In the genomic region with DNA sequence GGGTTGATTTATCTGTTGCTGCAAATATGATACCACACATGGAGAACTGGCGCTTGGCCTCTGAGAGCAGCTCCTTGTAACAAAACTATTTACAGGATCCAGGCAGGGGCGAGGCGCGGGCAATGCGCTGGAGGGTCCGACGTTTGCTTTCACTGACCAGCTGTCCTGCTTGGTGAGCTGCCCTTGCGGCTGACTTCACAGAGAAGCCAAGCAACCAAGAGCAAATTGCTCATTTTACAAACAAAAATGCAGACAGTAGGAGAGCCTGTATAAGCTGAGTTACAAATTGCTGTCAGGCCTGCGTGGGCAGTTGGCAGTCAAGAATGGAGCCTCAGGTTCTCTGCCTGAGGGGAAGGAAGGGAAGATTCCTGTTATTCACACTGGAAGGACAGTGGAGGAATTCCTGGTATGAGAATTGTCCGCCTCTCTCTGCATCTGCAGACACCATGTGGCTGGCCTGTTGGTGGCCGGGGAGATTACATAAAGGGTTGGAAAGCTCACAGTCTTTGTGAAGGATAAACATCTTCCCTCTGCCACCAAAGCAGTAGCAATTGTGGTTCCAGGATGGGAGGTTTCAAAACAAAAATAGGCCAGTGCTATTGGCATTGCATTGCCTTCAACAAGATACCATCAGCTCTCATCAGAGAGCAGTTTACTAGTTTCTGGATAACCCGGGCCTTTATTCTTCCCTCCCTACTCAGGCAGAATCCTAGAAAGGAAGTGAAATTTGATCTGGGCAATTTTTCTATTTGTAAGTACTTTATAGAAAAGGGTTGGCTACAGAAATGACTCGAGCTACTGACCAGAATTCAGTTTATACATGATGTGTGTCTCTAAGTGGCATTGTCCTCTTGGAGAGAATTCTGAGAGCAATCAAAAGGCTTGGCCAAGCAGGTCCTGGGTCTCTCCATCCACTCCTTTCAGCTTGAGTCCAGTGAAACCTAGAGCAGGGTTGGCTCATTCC, we compare ENCODE assay signal across 1 cellular context.
TF ChIP-seq lines count a peak whose summit lies in the region.

No MANE protein-coding gene starts in this region.

TF ChIP-seq in K562, 482 proteins besides CTCF, POLR2A, EP300 and RAD21 (continued from another document and continues in another):
- TF ChIP-seq, protein P1, sequence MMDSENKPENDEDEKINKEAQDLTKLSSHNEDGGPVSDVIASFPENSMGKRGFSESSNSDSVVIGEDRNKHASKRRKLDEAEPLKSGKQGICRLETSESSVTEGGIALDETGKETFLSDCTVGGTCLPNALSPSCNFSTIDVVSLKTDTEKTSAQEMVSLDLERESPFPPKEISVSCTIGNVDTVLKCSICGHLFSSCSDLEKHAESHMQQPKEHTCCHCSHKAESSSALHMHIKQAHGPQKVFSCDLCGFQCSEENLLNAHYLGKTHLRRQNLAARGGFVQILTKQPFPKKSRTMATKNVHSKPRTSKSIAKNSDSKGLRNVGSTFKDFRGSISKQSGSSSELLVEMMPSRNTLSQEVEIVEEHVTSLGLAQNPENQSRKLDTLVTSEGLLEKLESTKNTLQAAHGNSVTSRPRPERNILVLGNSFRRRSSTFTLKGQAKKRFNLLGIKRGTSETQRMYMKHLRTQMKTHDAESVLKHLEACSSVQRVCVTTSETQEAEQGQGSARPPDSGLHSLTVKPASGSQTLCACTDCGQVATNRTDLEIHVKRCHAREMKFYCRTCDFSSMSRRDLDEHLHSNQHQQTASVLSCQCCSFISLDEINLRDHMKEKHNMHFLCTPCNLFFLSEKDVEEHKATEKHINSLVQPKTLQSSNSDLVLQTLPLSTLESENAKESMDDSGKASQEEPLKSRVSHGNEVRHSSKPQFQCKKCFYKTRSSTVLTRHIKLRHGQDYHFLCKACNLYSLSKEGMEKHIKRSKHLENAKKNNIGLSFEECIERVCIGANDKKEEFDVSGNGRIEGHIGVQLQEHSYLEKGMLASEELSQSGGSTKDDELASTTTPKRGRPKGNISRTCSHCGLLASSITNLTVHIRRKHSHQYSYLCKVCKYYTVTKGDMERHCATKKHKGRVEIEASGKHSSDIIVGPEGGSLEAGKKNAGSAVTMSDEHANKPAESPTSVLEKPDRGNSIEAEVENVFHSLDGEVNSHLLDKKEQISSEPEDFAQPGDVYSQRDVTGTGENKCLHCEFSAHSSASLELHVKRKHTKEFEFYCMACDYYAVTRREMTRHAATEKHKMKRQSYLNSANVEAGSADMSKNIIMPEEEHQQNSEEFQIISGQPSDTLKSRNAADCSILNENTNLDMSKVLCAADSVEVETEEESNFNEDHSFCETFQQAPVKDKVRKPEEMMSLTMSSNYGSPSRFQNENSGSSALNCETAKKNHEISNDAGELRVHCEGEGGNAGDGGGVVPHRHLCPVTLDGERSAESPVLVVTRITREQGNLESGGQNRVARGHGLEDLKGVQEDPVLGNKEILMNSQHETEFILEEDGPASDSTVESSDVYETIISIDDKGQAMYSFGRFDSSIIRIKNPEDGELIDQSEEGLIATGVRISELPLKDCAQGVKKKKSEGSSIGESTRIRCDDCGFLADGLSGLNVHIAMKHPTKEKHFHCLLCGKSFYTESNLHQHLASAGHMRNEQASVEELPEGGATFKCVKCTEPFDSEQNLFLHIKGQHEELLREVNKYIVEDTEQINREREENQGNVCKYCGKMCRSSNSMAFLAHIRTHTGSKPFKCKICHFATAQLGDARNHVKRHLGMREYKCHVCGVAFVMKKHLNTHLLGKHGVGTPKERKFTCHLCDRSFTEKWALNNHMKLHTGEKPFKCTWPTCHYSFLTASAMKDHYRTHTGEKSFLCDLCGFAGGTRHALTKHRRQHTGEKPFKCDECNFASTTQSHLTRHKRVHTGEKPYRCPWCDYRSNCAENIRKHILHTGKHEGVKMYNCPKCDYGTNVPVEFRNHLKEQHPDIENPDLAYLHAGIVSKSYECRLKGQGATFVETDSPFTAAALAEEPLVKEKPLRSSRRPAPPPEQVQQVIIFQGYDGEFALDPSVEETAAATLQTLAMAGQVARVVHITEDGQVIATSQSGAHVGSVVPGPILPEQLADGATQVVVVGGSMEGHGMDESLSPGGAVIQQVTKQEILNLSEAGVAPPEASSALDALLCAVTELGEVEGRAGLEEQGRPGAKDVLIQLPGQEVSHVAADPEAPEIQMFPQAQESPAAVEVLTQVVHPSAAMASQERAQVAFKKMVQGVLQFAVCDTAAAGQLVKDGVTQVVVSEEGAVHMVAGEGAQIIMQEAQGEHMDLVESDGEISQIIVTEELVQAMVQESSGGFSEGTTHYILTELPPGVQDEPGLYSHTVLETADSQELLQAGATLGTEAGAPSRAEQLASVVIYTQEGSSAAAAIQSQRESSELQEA (IDR thresholded peaks at IDR 0.05; ENCODE audit: low read depth), result no peak
- TF ChIP-seq FOSL1 (tag; conservative IDR thresholded peaks at IDR 0.05) (no peak), ESRRA (IDR thresholded peaks at IDR 0.05; ENCODE audit: borderline replicate concordance, low read depth) (no peak), RFX5 (IDR thresholded peaks at IDR 0.05; ENCODE audit: low read depth, low read length) (no peak), RBFOX2 (IDR thresholded peaks at IDR 0.05; ENCODE audit: low read depth, low read length) (0 out of 2 replicates have a peak, but pooled peaks have one; percentile 24), TCF3 (CRISPR knock-in tag; IDR thresholded peaks at IDR 0.05) (peak; percentile 39; the same call in 1 of the 2 replicates), POLR2B (IDR thresholded peaks at IDR 0.05; ENCODE audit: low read depth, partially characterized antibody) (no peak), MBD2 (IDR thresholded peaks at IDR 0.05; ENCODE audit: borderline replicate concordance, low read depth) (no peak), ZNF311 (CRISPR knock-in tag; IDR thresholded peaks at IDR 0.05) (peak; percentile 20; the same call in 1 of the 2 replicates), TEAD4 (IDR thresholded peaks at IDR 0.05; ENCODE audit: low read length) (peak; percentile 36; the same call in 1 of the 2 replicates), TEAD4 (CRISPR knock-in tag; IDR thresholded peaks at IDR 0.05; ENCODE audit: borderline replicate concordance) (no peak), ZNF644 (tag; IDR thresholded peaks at IDR 0.05; ENCODE audit: low read depth) (0 out of 2 replicates have a peak, but pooled peaks have one; percentile 30), FOXJ3 (CRISPR knock-in tag; IDR thresholded peaks at IDR 0.05) (no peak), HDAC8 (tag; IDR thresholded peaks at IDR 0.05) (0 out of 2 replicates have a peak, but pooled peaks have one; percentile 28), ESRRB (CRISPR knock-in tag; IDR thresholded peaks at IDR 0.05; ENCODE audit: borderline replicate concordance) (no peak), ZNF766 (CRISPR knock-in tag; conservative IDR thresholded peaks at IDR 0.05) (no peak), NFRKB (IDR thresholded peaks at IDR 0.05; ENCODE audit: low read depth) (0 out of 2 replicates have a peak, but pooled peaks have one; percentile 19)
- TF ChIP-seq, protein P2, sequence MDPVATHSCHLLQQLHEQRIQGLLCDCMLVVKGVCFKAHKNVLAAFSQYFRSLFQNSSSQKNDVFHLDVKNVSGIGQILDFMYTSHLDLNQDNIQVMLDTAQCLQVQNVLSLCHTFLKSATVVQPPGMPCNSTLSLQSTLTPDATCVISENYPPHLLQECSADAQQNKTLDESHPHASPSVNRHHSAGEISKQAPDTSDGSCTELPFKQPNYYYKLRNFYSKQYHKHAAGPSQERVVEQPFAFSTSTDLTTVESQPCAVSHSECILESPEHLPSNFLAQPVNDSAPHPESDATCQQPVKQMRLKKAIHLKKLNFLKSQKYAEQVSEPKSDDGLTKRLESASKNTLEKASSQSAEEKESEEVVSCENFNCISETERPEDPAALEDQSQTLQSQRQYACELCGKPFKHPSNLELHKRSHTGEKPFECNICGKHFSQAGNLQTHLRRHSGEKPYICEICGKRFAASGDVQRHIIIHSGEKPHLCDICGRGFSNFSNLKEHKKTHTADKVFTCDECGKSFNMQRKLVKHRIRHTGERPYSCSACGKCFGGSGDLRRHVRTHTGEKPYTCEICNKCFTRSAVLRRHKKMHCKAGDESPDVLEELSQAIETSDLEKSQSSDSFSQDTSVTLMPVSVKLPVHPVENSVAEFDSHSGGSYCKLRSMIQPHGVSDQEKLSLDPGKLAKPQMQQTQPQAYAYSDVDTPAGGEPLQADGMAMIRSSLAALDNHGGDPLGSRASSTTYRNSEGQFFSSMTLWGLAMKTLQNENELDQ (CRISPR knock-in tag; IDR thresholded peaks at IDR 0.05; ENCODE audit: borderline replicate concordance), result 0 out of 2 replicates have a peak, but pooled peaks have one; percentile 58
- TF ChIP-seq, protein P3, sequence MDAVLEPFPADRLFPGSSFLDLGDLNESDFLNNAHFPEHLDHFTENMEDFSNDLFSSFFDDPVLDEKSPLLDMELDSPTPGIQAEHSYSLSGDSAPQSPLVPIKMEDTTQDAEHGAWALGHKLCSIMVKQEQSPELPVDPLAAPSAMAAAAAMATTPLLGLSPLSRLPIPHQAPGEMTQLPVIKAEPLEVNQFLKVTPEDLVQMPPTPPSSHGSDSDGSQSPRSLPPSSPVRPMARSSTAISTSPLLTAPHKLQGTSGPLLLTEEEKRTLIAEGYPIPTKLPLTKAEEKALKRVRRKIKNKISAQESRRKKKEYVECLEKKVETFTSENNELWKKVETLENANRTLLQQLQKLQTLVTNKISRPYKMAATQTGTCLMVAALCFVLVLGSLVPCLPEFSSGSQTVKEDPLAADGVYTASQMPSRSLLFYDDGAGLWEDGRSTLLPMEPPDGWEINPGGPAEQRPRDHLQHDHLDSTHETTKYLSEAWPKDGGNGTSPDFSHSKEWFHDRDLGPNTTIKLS (IDR thresholded peaks at IDR 0.05; ENCODE audit: borderline replicate concordance, low read depth), result no peak
- TF ChIP-seq, protein P4, sequence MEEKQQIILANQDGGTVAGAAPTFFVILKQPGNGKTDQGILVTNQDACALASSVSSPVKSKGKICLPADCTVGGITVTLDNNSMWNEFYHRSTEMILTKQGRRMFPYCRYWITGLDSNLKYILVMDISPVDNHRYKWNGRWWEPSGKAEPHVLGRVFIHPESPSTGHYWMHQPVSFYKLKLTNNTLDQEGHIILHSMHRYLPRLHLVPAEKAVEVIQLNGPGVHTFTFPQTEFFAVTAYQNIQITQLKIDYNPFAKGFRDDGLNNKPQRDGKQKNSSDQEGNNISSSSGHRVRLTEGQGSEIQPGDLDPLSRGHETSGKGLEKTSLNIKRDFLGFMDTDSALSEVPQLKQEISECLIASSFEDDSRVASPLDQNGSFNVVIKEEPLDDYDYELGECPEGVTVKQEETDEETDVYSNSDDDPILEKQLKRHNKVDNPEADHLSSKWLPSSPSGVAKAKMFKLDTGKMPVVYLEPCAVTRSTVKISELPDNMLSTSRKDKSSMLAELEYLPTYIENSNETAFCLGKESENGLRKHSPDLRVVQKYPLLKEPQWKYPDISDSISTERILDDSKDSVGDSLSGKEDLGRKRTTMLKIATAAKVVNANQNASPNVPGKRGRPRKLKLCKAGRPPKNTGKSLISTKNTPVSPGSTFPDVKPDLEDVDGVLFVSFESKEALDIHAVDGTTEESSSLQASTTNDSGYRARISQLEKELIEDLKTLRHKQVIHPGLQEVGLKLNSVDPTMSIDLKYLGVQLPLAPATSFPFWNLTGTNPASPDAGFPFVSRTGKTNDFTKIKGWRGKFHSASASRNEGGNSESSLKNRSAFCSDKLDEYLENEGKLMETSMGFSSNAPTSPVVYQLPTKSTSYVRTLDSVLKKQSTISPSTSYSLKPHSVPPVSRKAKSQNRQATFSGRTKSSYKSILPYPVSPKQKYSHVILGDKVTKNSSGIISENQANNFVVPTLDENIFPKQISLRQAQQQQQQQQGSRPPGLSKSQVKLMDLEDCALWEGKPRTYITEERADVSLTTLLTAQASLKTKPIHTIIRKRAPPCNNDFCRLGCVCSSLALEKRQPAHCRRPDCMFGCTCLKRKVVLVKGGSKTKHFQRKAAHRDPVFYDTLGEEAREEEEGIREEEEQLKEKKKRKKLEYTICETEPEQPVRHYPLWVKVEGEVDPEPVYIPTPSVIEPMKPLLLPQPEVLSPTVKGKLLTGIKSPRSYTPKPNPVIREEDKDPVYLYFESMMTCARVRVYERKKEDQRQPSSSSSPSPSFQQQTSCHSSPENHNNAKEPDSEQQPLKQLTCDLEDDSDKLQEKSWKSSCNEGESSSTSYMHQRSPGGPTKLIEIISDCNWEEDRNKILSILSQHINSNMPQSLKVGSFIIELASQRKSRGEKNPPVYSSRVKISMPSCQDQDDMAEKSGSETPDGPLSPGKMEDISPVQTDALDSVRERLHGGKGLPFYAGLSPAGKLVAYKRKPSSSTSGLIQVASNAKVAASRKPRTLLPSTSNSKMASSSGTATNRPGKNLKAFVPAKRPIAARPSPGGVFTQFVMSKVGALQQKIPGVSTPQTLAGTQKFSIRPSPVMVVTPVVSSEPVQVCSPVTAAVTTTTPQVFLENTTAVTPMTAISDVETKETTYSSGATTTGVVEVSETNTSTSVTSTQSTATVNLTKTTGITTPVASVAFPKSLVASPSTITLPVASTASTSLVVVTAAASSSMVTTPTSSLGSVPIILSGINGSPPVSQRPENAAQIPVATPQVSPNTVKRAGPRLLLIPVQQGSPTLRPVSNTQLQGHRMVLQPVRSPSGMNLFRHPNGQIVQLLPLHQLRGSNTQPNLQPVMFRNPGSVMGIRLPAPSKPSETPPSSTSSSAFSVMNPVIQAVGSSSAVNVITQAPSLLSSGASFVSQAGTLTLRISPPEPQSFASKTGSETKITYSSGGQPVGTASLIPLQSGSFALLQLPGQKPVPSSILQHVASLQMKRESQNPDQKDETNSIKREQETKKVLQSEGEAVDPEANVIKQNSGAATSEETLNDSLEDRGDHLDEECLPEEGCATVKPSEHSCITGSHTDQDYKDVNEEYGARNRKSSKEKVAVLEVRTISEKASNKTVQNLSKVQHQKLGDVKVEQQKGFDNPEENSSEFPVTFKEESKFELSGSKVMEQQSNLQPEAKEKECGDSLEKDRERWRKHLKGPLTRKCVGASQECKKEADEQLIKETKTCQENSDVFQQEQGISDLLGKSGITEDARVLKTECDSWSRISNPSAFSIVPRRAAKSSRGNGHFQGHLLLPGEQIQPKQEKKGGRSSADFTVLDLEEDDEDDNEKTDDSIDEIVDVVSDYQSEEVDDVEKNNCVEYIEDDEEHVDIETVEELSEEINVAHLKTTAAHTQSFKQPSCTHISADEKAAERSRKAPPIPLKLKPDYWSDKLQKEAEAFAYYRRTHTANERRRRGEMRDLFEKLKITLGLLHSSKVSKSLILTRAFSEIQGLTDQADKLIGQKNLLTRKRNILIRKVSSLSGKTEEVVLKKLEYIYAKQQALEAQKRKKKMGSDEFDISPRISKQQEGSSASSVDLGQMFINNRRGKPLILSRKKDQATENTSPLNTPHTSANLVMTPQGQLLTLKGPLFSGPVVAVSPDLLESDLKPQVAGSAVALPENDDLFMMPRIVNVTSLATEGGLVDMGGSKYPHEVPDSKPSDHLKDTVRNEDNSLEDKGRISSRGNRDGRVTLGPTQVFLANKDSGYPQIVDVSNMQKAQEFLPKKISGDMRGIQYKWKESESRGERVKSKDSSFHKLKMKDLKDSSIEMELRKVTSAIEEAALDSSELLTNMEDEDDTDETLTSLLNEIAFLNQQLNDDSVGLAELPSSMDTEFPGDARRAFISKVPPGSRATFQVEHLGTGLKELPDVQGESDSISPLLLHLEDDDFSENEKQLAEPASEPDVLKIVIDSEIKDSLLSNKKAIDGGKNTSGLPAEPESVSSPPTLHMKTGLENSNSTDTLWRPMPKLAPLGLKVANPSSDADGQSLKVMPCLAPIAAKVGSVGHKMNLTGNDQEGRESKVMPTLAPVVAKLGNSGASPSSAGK (IDR thresholded peaks at IDR 0.05), result peak; percentile 52; the same call in 1 of the 2 replicates
- TF ChIP-seq, protein P5, sequence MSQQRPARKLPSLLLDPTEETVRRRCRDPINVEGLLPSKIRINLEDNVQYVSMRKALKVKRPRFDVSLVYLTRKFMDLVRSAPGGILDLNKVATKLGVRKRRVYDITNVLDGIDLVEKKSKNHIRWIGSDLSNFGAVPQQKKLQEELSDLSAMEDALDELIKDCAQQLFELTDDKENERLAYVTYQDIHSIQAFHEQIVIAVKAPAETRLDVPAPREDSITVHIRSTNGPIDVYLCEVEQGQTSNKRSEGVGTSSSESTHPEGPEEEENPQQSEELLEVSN (IDR thresholded peaks at IDR 0.05; ENCODE audit: borderline replicate concordance in 1 of 2, extremely low read depth in 1 of 2, insufficient read depth in 1 of 2, insufficient read length in 1 of 2, low read depth in 1 of 2, low read length in 1 of 2, poor library complexity in 1 of 2, severe bottlenecking in 1 of 2), result peak in 1 of 2 experiments; percentile 33
